9 cellular contexts compared by ENCODE assay signal in the genomic region with DNA sequence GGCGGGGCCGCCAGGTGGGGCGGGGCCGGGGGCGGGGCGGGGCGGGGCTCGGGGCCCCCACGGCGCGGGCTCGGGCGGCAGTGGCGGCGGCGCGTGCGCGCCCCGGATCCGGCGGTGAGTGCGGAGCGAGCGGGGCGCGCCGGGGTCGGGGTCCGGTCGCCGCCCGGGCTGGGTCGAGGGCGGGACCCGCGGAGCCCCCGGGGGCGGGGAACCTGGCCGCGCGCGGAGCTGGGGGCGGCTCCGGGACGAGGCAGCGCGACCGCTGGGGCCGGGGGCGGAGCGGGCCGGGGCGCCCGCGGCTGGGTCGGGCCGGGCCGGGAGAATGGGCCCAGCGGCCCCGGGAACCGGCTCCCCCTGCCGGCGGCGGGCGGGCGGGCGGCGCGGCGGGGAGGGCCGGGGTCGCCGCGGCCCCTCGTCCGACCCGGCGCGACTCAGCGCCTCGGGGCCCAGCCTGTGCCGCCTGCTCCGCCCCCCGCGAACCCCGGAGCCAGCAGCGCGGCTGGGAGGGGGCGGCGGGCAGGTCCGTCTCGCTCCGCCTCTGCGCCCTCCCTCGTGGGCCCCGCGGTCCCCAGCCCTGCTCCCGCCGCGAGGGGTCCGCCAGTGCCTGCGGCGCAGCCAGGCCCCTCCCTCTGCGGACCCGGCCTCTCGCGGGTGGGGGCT. TPM values are rescaled to one million over a fixed set of nuclear protein-coding genes. Genes with fewer than 3 reads are reported as not detected.
DNase-seq lines count a peak whose midpoint lies in the region; ATAC-seq, FAIRE-seq and TF ChIP-seq lines count a peak whose summit lies in the region.
"Had no signal": no experiment of that assay in that cellular context is flagged by ENCODE, and none has a peak within 500 bp of the region (broad histone marks: within the 10 kb centered on the region; RNA-seq: fewer than 3 reads in every experiment).

No MANE protein-coding gene starts in this region.

- H3K36me3 ChIP-seq in PC-9 (ENCODE audit: low read depth) (no peaks in the 10 kb centered on the region), small intestine (ENCODE audit: control insufficient read depth in 2 of 2, insufficient read depth in 2 of 2, low read length in 2 of 2) (no peaks in the 10 kb centered on the region), thyroid gland (peaks cover 11 to 18% of the 10 kb centered on the region in 2 donors)

- no TSS peak for BruUV-seq in PC-9 (replicated peaks; lab: Mats Ljungman, UMichigan)

- TF ChIP-seq CTCF in PC-9 (conservative IDR thresholded peaks at IDR 0.05) = no peak
- no peak for TF ChIP-seq CTCF in epithelial cell of proximal tubule (conservative IDR thresholded peaks at IDR 0.05; ENCODE audit: low read depth, low read length)
- peak in 2 of 6 experiments; percentile 5 to 29 for TF ChIP-seq CTCF in thyroid gland (IDR thresholded peaks at IDR 0.05)

- H3K4me3 ChIP-seq in PC-9 (peak overlapping the region; percentile 48; the same call in 1 of the 2 replicates), epithelial cell of proximal tubule (ENCODE audit: low read depth, low read length) (peak overlapping the region; percentile 6), small intestine (ENCODE audit: low read depth in 1 of 2, low read length in 2 of 2) (peak overlapping the region; percentile 20 to 53), thyroid gland (replicated peaks in 1 of 3) (peak overlapping the region in 1 of 3 donors; percentile 47)

- no peak for FAIRE-seq in small intestine (lab: Jason Lieb, UNC)

- H3K4me2 ChIP-seq in PC-9 = peak overlapping the region; percentile 70

- DNase-seq in NCI-H2227 (lab: John Stamatoyannopoulos, UW; ENCODE audit: unreplicated experiment) (peak; percentile 38), NCI-H2227 treated with DMSO at 0.1 percent for 48 hours (lab: John Stamatoyannopoulos, UW) (no peak), PC-9 (peak in 1 of 2 experiments; percentile 48), epithelial cell of proximal tubule (ENCODE audit: low read depth) (no peak), small intestine (no peak), thyroid gland (no peak), NOMO-1 (lab: John Stamatoyannopoulos, UW; ENCODE audit: unreplicated experiment in 2 of 2) (no peak)
- DNase-seq: COR-L47 had no signal

- no peaks in the 10 kb centered on the region for H3K9me2 ChIP-seq in PC-9 (ENCODE audit: insufficient read depth)

- H3K4me1 ChIP-seq in PC-9 (replicated peaks; ENCODE audit: insufficient read depth) = no peaks in the 10 kb centered on the region
- H3K4me1 ChIP-seq in small intestine (ENCODE audit: control insufficient read depth in 2 of 2, insufficient read depth in 1 of 2, low read depth in 1 of 2, low read length in 1 of 2) = no peaks in the 10 kb centered on the region
- peaks cover 0 to 14% of the 10 kb centered on the region in 2 donors for H3K4me1 ChIP-seq in thyroid gland

- no peaks in the 10 kb centered on the region for H3K79me2 ChIP-seq in PC-9 (ENCODE audit: low read depth)

- POLR2A ChIA-PET in PC-9 (lab: Charles Lee; ENCODE audit: unreplicated experiment) = no interaction called here

- H3K27me3 ChIP-seq in PC-9 (ENCODE audit: insufficient read depth, low read depth) (no peaks in the 10 kb centered on the region), small intestine (ENCODE audit: control insufficient read depth in 2 of 2, insufficient read depth in 2 of 2, low read length in 2 of 2) (peaks cover 2 to 10% of the 10 kb centered on the region in 2 donors), thyroid gland (no peaks in the 10 kb centered on the region)

- intact Hi-C loops in PC-9 (cut with micrococcal nuclease; ENCODE audit: unreplicated experiment) (no loop called here), thyroid gland (cut with DNase I) (no loop called here)

- H3F3A ChIP-seq in PC-9 (ENCODE audit: insufficient read depth, low read depth) = peaks cover 11% of the 10 kb centered on the region; the same call in 1 of the 2 replicates

- no peak overlapping the region for H2AFZ ChIP-seq in PC-9

- 0 to 2% (median 1%) methylated on average over 16 to 108 of the region's 108 CpGs for WGBS in small intestine, 3 donors
- no CpG with 5 or more reads among the region's 108 CpGs for WGBS in thyroid gland, 2 donors

- TF ChIP-seq POLR2A in thyroid gland (IDR thresholded peaks at IDR 0.05) = no peak

- H3K9me3 ChIP-seq in PC-9 (ENCODE audit: insufficient read depth, low read depth) = no peaks in the 10 kb centered on the region
- no peaks in the 10 kb centered on the region for H3K9me3 ChIP-seq in small intestine (ENCODE audit: control insufficient read depth, low read depth)
- no peaks in the 10 kb centered on the region for H3K9me3 ChIP-seq in thyroid gland

- CTCF ChIA-PET in PC-9 (lab: Charles Lee) = no interaction called here

- H3K27ac ChIP-seq in PC-9 (no peak overlapping the region), small intestine (ENCODE audit: low read depth in 1 of 2, low read length in 1 of 2) (no peak overlapping the region), thyroid gland (no peak overlapping the region)

- ATAC-seq in HG03039 (IDR thresholded peaks at IDR 0.05; ENCODE audit: unreplicated experiment) = no peak

- H4K20me1 ChIP-seq in PC-9 (ENCODE audit: insufficient read depth) = no peaks in the 10 kb centered on the region

RNA-seq across cellular contexts. Expression of a gene that starts 3.1 kb away (rescaled TPM):
- total RNA-seq in PC-9 (2021) = 53.1 and 70.7 TPM in 2 replicates
- total RNA-seq in epithelial cell of proximal tubule = 15.6 and 35.0 TPM in 2 replicates
- polyA plus RNA-seq in small intestine = 100 to 1,000 TPM in 1 of 3 donors, 10 to 100 TPM in 2; 15.4 to 114 (median 16.8) TPM
- 100 to 1,000 TPM in 1 of 4 donors, 10 to 100 TPM in 3; 38.4 to 143 (median 81.6) TPM for total RNA-seq in thyroid gland

RNA-seq across cellular contexts. Expression of a gene that starts 21.4 kb away (rescaled TPM):
- 124 and 136 TPM in 2 replicates for total RNA-seq in PC-9 (2021)
- 40.5 and 71.3 TPM in 2 replicates for total RNA-seq in epithelial cell of proximal tubule
- 100 to 1,000 TPM; 257 to 653 (median 468) TPM for polyA plus RNA-seq in small intestine
- total RNA-seq in thyroid gland = 10 to 100 TPM; 58.6 to 78.7 (median 72.0) TPM

RNA-seq across cellular contexts. Expression of a gene that starts 46.5 kb away (rescaled TPM):
- total RNA-seq in PC-9 (2021) (19.0 and 32.6 TPM in 2 replicates), epithelial cell of proximal tubule (11.4 and 20.3 TPM in 2 replicates), thyroid gland (10 to 100 TPM; 19.4 to 23.6 (median 22.6) TPM)
- 10 to 100 TPM in 1 of 3 donors, 1 to 10 TPM in 1, under 1 TPM in 1; 0.22 to 12.1 (median 1.1) TPM for polyA plus RNA-seq in small intestine
